In the genomic region with DNA sequence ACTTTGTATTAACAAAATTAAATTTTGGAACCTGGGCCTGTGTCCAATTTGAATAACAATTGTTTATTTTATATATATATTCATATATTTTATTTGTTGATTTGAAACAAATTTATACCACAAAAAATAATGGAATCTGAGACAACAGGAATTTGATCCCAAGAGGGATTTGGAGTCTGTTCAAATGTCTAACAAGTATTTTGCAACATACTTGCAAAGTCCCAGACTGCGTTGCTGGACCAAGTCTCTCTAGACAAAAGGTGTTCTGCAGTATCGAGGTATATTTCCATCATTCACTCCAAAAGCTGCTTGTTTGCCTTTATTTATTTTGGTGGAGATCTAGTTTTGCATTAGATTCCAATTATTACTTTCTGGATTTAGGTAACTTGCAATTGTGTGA, we compare ENCODE assay signal across 22 cellular contexts.
"Had no signal": no experiment of that assay in that cellular context is flagged by ENCODE, and none has a peak within 500 bp of the region (broad histone marks: within the 10 kb centered on the region; RNA-seq: fewer than 3 reads in every experiment).

No MANE protein-coding gene starts in this region.

- H3K27ac ChIP-seq: Peyer's patch, RWPE1 had no signal

- H3K4me3 ChIP-seq: Peyer's patch had no signal

- DNase-seq: activated B cell treated with CpG ODN at 0.5 μM for 24 hours; activated CD4-positive, alpha-beta T cell treated with anti-CD3 and anti-CD28 coated beads for 1 hour; activated CD4-positive, alpha-beta T cell treated with anti-CD3 and anti-CD28 coated beads, Interleukin-2, amount 10 ng/mL, durations not matched to agents 24 days and 14 days; activated CD4-positive, alpha-beta T cell treated with anti-CD3 and anti-CD28 coated beads, Interleukin-2, amount 50 U/mL, for 48 hours; activated CD8-positive, alpha-beta memory T cell treated with anti-CD3 and anti-CD28 coated beads for 24 hours; activated effector memory CD4-positive, alpha-beta T cell treated with anti-CD3 and anti-CD28 coated beads, Interleukin-2, amount 50 U/mL, for 16 hours; activated naive CD4-positive, alpha-beta T cell treated with Interleukin-2 at 50 U/mL for 16 hours; activated naive CD8-positive, alpha-beta T cell treated with anti-CD3 and anti-CD28 coated beads, Interleukin-2, amount 50 U/mL, for 24 hours; activated T-cell treated with anti-CD3 and anti-CD28 coated beads, Interleukin-2, amount 50 U/mL, for 4 hours; amygdala; KG1; MM.1S; NCI-H146; NCI-H187 treated with DMSO at 0.1 percent for 48 hours; NCI-H2081 treated with DMSO at 0.1 percent for 48 hours; NCI-H446; NCI-H524; Peyer's patch; SHP77 treated with DMSO at 0.1 percent for 48 hours; T-helper 9 cell had no signal

- FAIRE-seq: astrocyte had no signal

- H3K9me3 ChIP-seq: Peyer's patch had no signal

- H3K4me1 ChIP-seq: Peyer's patch had no signal

- H3K27me3 ChIP-seq: Peyer's patch had no signal

- H3K36me3 ChIP-seq: Peyer's patch had no signal
